ENCODE assay signal across 28 cellular contexts in the genomic region with DNA sequence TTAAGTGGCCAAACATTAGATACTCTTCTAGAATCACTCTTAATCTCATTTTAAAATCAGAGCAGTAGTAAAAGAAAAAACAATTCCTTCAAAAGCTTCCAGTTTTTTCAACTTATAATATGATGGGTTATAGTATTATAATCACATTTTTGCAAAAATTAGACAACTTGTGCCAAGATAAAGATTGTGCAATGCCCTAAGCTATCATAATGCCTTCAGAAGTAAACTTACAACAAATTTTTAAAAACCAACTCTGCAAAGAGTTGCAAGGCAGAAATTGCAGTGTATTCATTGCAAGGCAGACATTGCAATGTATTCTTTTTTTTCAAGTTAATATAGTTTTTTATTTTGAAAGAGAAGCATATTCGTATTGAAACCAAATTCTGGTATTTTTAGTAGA. TPM values are rescaled to one million over a fixed set of nuclear protein-coding genes. Genes with fewer than 3 reads are reported as not detected.
"Had no signal": no experiment of that assay in that cellular context is flagged by ENCODE, and none has a peak within 500 bp of the region (broad histone marks: within the 10 kb centered on the region; RNA-seq: fewer than 3 reads in every experiment).

No MANE protein-coding gene starts in this region.

- H3K36me3 ChIP-seq: adrenal gland, MG63, Peyer's patch, WERI-Rb-1 had no signal

- H3K27me3 ChIP-seq: adrenal gland, MG63, Peyer's patch had no signal

- H3K9me3 ChIP-seq: adrenal gland, MG63, Peyer's patch had no signal

- H3K4me1 ChIP-seq: adrenal gland, Peyer's patch had no signal

- ATAC-seq: activated CD8-positive, alpha-beta T cell treated with anti-CD3 and anti-CD28 coated beads for 36 hours; PC-3 had no signal

- H3K4me3 ChIP-seq: adrenal gland, MG63, Peyer's patch had no signal

- H3K27ac ChIP-seq: adrenal gland, Peyer's patch, WERI-Rb-1 had no signal

- DNase-seq: activated CD4-positive, alpha-beta T cell treated with anti-CD3 and anti-CD28 coated beads for 1 hour; activated CD4-positive, alpha-beta T cell treated with anti-CD3 and anti-CD28 coated beads for 48 hours; activated CD4-positive, CD25-positive, alpha-beta regulatory T cell; activated CD8-positive, alpha-beta T cell treated with anti-CD3 and anti-CD28 coated beads for 36 hours; activated gamma-delta T cell; activated naive CD4-positive, alpha-beta T cell treated with Interleukin-2 at 50 U/mL for 16 hours; activated naive CD8-positive, alpha-beta T cell treated with anti-CD3 and anti-CD28 coated beads, Interleukin-2, amount 10 ng/mL, durations not matched to agents 7 days and 5 days; activated T-cell treated with anti-CD3 and anti-CD28 coated beads, Interleukin-2, amount 50 U/mL, for 24 hours; adrenal gland; anterior cingulate cortex; caudate nucleus; Kasumi-1; KG1; MG63; NCI-H1048; NCI-H1105 treated with DMSO at 0.1 percent for 48 hours; NCI-H1436; NCI-H1694; NCI-H1930; NCI-H345; NK-92 treated with Interleukin-12 subunit alpha and Interleukin-12 subunit beta, amount 100 ng/mL, for 24 hours; PC-3; Peyer's patch; RPMI8226; SIG-M5; T1000; WERI-Rb-1 had no signal

RNA-seq across cellular contexts. Expression of a gene that starts 47.2 kb away (rescaled TPM):
- total RNA-seq: activated CD8-positive, alpha-beta T cell treated with anti-CD3 and anti-CD28 coated beads for 36 hours; T-helper 1 cell treated with Interleukin-12 subunit alpha and Interleukin-12 subunit beta and Interleukin-4 antibody, amounts not matched to agents 30 ng/mL and 1 ng/mL, for 36 hours had no signal
